ENCODE assay signal across 23 cellular contexts in the genomic region with DNA sequence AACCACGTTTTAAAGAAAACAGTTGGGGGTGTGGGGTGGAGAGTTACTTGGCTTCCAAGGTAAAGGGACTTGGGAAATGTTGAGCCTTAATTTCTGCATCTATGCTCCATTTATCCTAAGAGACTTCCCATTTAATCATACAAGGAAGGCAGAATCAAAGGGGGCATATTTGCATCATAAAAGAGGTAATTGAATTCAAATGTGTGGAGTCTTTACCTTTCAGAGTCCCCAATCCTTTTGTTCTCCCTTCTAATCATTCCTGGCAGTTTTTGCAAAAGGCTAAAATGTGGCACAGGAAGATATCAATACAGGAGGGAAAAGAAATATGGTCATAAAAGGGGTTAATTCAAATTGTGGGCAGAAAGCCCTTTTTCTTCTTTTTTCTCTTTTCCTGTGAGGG.
A peak's percentile ranks its signal among the peaks of the same experiment; 100 is the strongest.
DNase-seq lines count a peak whose midpoint lies in the region; ATAC-seq and TF ChIP-seq lines count a peak whose summit lies in the region.
"Had no signal": no experiment of that assay in that cellular context is flagged by ENCODE, and none has a peak within 500 bp of the region (broad histone marks: within the 10 kb centered on the region; RNA-seq: fewer than 3 reads in every experiment).

No MANE protein-coding gene starts in this region.

- H3K4me3 Mint-ChIP-seq in H9 (peak overlapping the region; percentile 16 to 37; a peak in 1 of 5 replicates), brain (peak overlapping the region in 3 of 5 experiments; percentile 37 to 68 (median 40)), Caco-2 (ENCODE audit: unreplicated experiment) (no peak overlapping the region)
- H3K4me3 Mint-ChIP-seq: CD8-positive, alpha-beta T cell had no signal

- H3K23ac ChIP-seq in H9 (ENCODE audit: insufficient read length, low read depth, low read length) = no peak overlapping the region

- CTCF ChIA-PET in Caco-2 (lab: Charles Lee) = interaction anchor here (0.8 kb wide), 1 partner anchor 14 kb away, joined by 3 read pairs; no protein-coding TSS in a partner anchor

- H3K4me3 ChIP-seq in BLaER1 treated with 17β-estradiol and CSF1 and Interleukin-3, amounts not matched to agents 10 nM and 100 nM = no peak overlapping the region
- H3K4me3 ChIP-seq in iPS-20b (ENCODE audit: low read length) (peak overlapping the region; percentile 28; the same call in 1 of the 2 replicates), Caco-2 (ENCODE audit: low read depth, low read length) (no peak overlapping the region)
- H3K4me3 ChIP-seq: MG63, SJSA1 had no signal

- no peaks in the 10 kb centered on the region for H3K36me3 ChIP-seq in BLaER1 treated with 17β-estradiol and CSF1 and Interleukin-3, amounts not matched to agents 10 nM and 100 nM
- H3K36me3 ChIP-seq in iPS-20b (ENCODE audit: insufficient read depth, low read depth, low read length) (no peaks in the 10 kb centered on the region), Caco-2 (ENCODE audit: control insufficient read depth, insufficient read depth, low read length) (no peaks in the 10 kb centered on the region)
- H3K36me3 ChIP-seq: MG63, SJSA1 had no signal

- H3K4me2 ChIP-seq in BLaER1 treated with 17β-estradiol and CSF1 and Interleukin-3, amounts not matched to agents 10 nM and 100 nM = peak overlapping the region in 7 of 11 experiments; percentile 9 to 84 (median 22); a peak in 6 of 22 replicates
- no peak overlapping the region for H3K4me2 ChIP-seq in H9 (ENCODE audit: insufficient read depth, insufficient read length, low read length)

- no peaks in the 10 kb centered on the region for H3K23me2 ChIP-seq in H9 (ENCODE audit: insufficient read length, low read depth, low read length, poor library complexity, severe bottlenecking)

- H2BK15ac ChIP-seq in H9 (ENCODE audit: low read depth, low read length) = no peak overlapping the region

- H2BK12ac ChIP-seq in H9 (ENCODE audit: insufficient read length, low read depth, low read length) = no peak overlapping the region

- no peaks in the 10 kb centered on the region for H4K20me1 ChIP-seq in BLaER1 treated with 17β-estradiol and CSF1 and Interleukin-3, amounts not matched to agents 10 nM and 100 nM
- no peaks in the 10 kb centered on the region for H4K20me1 ChIP-seq in H9 (ENCODE audit: control insufficient read depth, insufficient read depth, insufficient read length)

- peaks cover 3% of the 10 kb centered on the region; the same call in 1 of the 2 replicates for H3K27me3 Mint-ChIP-seq in H9 (ENCODE audit: low read depth)
- H3K27me3 Mint-ChIP-seq in brain = peaks cover 16% of the 10 kb centered on the region
- H3K27me3 Mint-ChIP-seq in Caco-2 (ENCODE audit: insufficient read depth, unreplicated experiment) = peaks cover 8% of the 10 kb centered on the region

- no peak overlapping the region for H4K5ac ChIP-seq in H9 (ENCODE audit: insufficient read length, low read depth, low read length)

- H3K9me3 Mint-ChIP-seq in H9 (no peaks in the 10 kb centered on the region; a peak in 1 of 5 replicates), brain (no peaks in the 10 kb centered on the region), Caco-2 (ENCODE audit: unreplicated experiment) (no peaks in the 10 kb centered on the region)

- peak overlapping the region; percentile 65 for H2BK120ac ChIP-seq in H9 (ENCODE audit: low read depth, low read length, poor library complexity, severe bottlenecking)

- H3K18ac ChIP-seq in H9 (ENCODE audit: insufficient read length, low read depth, low read length) = peak overlapping the region; percentile 52

- POLR2A ChIA-PET in Caco-2 (lab: Charles Lee) = interaction anchor here (0.6 kb wide), 1 partner anchor 70 kb away, joined by 3 read pairs; a partner anchor contains a TSS

- H2AK5ac ChIP-seq in H9 (ENCODE audit: insufficient read length, low read length) = no peak overlapping the region

- no CpG with 5 or more reads among the region's 1 CpG for WGBS in H9 (ENCODE audit: extremely low coverage, insufficient read length, low lambda C conversion rate)

- H4K91ac ChIP-seq in H9 (ENCODE audit: insufficient read length, low read depth, low read length) = no peak overlapping the region

- no peak for ATAC-seq in GM18517 (IDR thresholded peaks at IDR 0.05; ENCODE audit: unreplicated experiment)
- ATAC-seq: CD8-positive, alpha-beta T cell had no signal

- peak overlapping the region in 2 of 11 experiments; percentile 17 to 27; a peak in 1 of 22 replicates for H3K9ac ChIP-seq in BLaER1 treated with 17β-estradiol and CSF1 and Interleukin-3, amounts not matched to agents 10 nM and 100 nM
- H3K9ac ChIP-seq in H9 (ENCODE audit: extremely low read depth, insufficient read length, low read length) (peak overlapping the region; percentile 28), iPS-20b (ENCODE audit: low read depth, low read length) (peak overlapping the region; percentile 83; the same call in 1 of the 2 replicates)

- peak overlapping the region; percentile 8; the same call in 1 of the 2 replicates for H3K4ac ChIP-seq in H9 (ENCODE audit: low read depth, low read length)

- no peak overlapping the region for H3K27ac ChIP-seq in BLaER1 treated with 17β-estradiol and CSF1 and Interleukin-3, amounts not matched to agents 10 nM and 100 nM
- H3K27ac ChIP-seq in H9 (ENCODE audit: insufficient read length, low read depth, low read length) = peak overlapping the region; percentile 92
- peak overlapping the region; percentile 98 for H3K27ac ChIP-seq in iPS-20b (ENCODE audit: low read length)
- H3K27ac ChIP-seq: C4-2B, SJSA1 had no signal

- H3K14ac ChIP-seq in H9 (ENCODE audit: insufficient read depth, low read length) = no peak overlapping the region

- no peaks in the 10 kb centered on the region for H3K79me1 ChIP-seq in H9 (ENCODE audit: insufficient read depth, low read depth, low read length, poor library complexity, severe bottlenecking)

- H2AFZ ChIP-seq in H9 (ENCODE audit: low read length) = no peak overlapping the region

- H3K27me3 ChIP-seq in BLaER1 treated with 17β-estradiol and CSF1 and Interleukin-3, amounts not matched to agents 10 nM and 100 nM = no peaks in the 10 kb centered on the region
- H3K27me3 ChIP-seq in H9 (ENCODE audit: insufficient read depth, low read length) = no peaks in the 10 kb centered on the region
- H3K27me3 ChIP-seq in iPS-20b (ENCODE audit: insufficient read depth, low read length) = no peaks in the 10 kb centered on the region
- H3K27me3 ChIP-seq in Caco-2 (replicated peaks; ENCODE audit: control insufficient read depth, insufficient read depth, low read length) = no peaks in the 10 kb centered on the region; the same call in 1 of the 2 replicates

- DNase-seq in H9 (no peak), Caco-2 (no peak), NCI-H524 (lab: John Stamatoyannopoulos, UW) (no peak), DMS53 (lab: John Stamatoyannopoulos, UW) (no peak)
- DNase-seq: AML-193; CD8-positive, alpha-beta T cell; DMS 273 treated with DMSO at 0.1 percent for 48 hours; GOT3; KBM-7; MG63; NCI-H1105 treated with DMSO at 0.1 percent for 48 hours; NCI-H146; NCI-H1930; NCI-H2107; NCI-H524 treated with DMSO at 0.1 percent for 48 hours; Right ventricle myocardium superior; RPMI8226 had no signal

- peaks cover 0 to 75% (median 10%) of the 10 kb centered on the region in 10 experiments; a peak in 13 of 20 replicates for H3K4me1 ChIP-seq in BLaER1 treated with 17β-estradiol and CSF1 and Interleukin-3, amounts not matched to agents 10 nM and 100 nM
- H3K4me1 ChIP-seq in H9 (ENCODE audit: insufficient read depth, low read length) (peaks cover 12% of the 10 kb centered on the region), iPS-20b (ENCODE audit: insufficient read depth, low read length) (peaks cover 28% of the 10 kb centered on the region; the same call in 1 of the 2 replicates), Caco-2 (no peaks in the 10 kb centered on the region)
- H3K4me1 ChIP-seq: SJSA1 had no signal

- H3T11ph ChIP-seq in H9 (ENCODE audit: low read length) = no peak overlapping the region

- intact Hi-C loops in Caco-2 (cut with micrococcal nuclease; ENCODE audit: unreplicated experiment) = no loop called here

- no peaks in the 10 kb centered on the region for H3K79me2 ChIP-seq in H9 (ENCODE audit: insufficient read depth, low read length)

- no peak overlapping the region for H4K8ac ChIP-seq in H9 (replicated peaks; ENCODE audit: insufficient read length, low read depth, low read length)

- peak overlapping the region; percentile 100 for H2BK20ac ChIP-seq in H9 (ENCODE audit: low read depth, low read length, poor library complexity, severe bottlenecking)

- peak overlapping the region; percentile 95 to 97 (median 96) for H3K27ac Mint-ChIP-seq in H9
- H3K27ac Mint-ChIP-seq in brain = peak overlapping the region in 4 of 5 experiments; percentile 3 to 58 (median 21)
- no peak overlapping the region for H3K27ac Mint-ChIP-seq in Caco-2 (ENCODE audit: unreplicated experiment)
- H3K27ac Mint-ChIP-seq: CD8-positive, alpha-beta T cell had no signal

- H3K36me3 Mint-ChIP-seq in H9 (ENCODE audit: insufficient read depth in 1 of 3, low read depth in 3 of 3) = peaks cover 0 to 4% (median 0%) of the 10 kb centered on the region in 3 experiments; a peak in 3 of 7 replicates
- no peaks in the 10 kb centered on the region for H3K36me3 Mint-ChIP-seq in brain
- no peaks in the 10 kb centered on the region for H3K36me3 Mint-ChIP-seq in Caco-2 (ENCODE audit: insufficient read depth, unreplicated experiment)
- H3K36me3 Mint-ChIP-seq: CD8-positive, alpha-beta T cell had no signal

- no peak overlapping the region for H2BK5ac ChIP-seq in H9 (ENCODE audit: insufficient read length, low read length)

- peaks cover 53 to 59% of the 10 kb centered on the region in 2 experiments for H3K4me1 Mint-ChIP-seq in H9
- peaks cover 35% of the 10 kb centered on the region for H3K4me1 Mint-ChIP-seq in brain
- H3K4me1 Mint-ChIP-seq in Caco-2 (ENCODE audit: low read depth, unreplicated experiment) = no peaks in the 10 kb centered on the region

- H3K9me3 ChIP-seq in BLaER1 treated with 17β-estradiol and CSF1 and Interleukin-3, amounts not matched to agents 10 nM and 100 nM (replicated peaks in 1 of 11) = no peaks in the 10 kb centered on the region
- H3K9me3 ChIP-seq in H9 (ENCODE audit: control insufficient read depth, low read depth, low read length) = no peaks in the 10 kb centered on the region
- no peaks in the 10 kb centered on the region for H3K9me3 ChIP-seq in iPS-20b (ENCODE audit: insufficient read depth, low read depth, low read length)
- no peaks in the 10 kb centered on the region for H3K9me3 ChIP-seq in Caco-2
- H3K9me3 ChIP-seq: MG63, SJSA1 had no signal

- no peak overlapping the region for H3K56ac ChIP-seq in H9 (ENCODE audit: insufficient read length, low read depth, low read length)

- TF ChIP-seq CTCF in H9 (conservative IDR thresholded peaks at IDR 0.05) (no peak), brain (conservative IDR thresholded peaks at IDR 0.05) (no peak), Caco-2 (IDR thresholded peaks at IDR 0.05; ENCODE audit: insufficient read depth in 1 of 2, low read depth in 1 of 2, low read length in 1 of 2, severe bottlenecking in 1 of 2, unreplicated experiment in 1 of 2) (no peak)

- BruUV-seq in Caco-2 (replicated peaks; lab: Mats Ljungman, UMichigan) = no TSS peak

Comparison
In these comparisons a context has a peak if more than half of its experiments do, and no peak if none do; other contexts are left out.
1. H3K27ac ChIP-seq: peak in H9 (single experiment) and iPS-20b (single experiment); none in BLaER1 treated with 17β-estradiol and CSF1 and Interleukin-3, amounts not matched to agents 10 nM and 100 nM (0 of 11).